ENCODE assay signal across 1 cellular context in the genomic region with DNA sequence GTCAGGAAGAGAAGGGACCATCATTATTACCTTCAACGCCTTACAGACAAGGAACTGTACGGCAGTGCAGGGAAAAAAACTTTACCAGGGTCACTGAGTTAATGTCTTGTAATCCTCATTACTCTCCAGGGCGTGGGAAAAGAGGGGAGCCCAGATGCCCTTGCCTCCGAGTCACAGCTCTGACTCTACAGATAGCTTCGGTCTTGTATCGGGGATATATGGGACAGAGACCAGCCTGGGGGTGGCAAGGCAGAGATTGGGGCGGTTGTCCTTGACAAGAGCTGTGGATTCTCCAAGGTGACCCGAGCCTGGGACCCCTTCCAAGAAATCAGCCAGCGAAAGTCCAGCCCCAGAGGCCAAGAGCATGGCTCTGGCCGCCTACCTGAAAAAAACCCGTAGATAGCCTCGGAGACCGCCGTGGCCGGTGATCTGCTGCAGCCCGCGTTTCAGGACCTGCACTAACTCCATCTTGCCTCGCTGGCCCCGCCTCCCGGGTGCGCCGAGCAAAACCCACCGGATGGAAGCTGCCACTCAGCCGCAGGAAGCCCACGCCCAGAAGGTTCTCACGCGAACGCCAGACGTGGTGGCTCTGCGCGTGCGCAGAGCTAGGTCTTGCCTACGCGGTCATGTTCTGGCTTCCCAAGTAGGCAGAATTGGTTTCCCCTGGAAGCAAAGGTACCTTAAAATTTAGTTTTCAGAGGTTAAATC.
TF ChIP-seq lines count a peak whose summit lies in the region.

A gene (minus strand): TSS at position 485 of the 708 bp plus-strand sequence. CDS start 17 bp downstream, at position 468.

TF ChIP-seq in HepG2, 621 proteins besides CTCF, POLR2A, EP300 and RAD21 (continued from another document and continues in another):
- TF ChIP-seq HNRNPL (IDR thresholded peaks at IDR 0.05; ENCODE audit: low read depth, low read length) (0 out of 2 replicates have a peak, but pooled peaks have one; percentile 37), ZNF296 (CRISPR knock-in tag; conservative IDR thresholded peaks at IDR 0.05) (no peak), MED13 (CRISPR knock-in tag; IDR thresholded peaks at IDR 0.05) (0 out of 2 replicates have a peak, but pooled peaks have one; percentile 45), NFYC (CRISPR knock-in tag; IDR thresholded peaks at IDR 0.05) (no peak), ZNF614 (CRISPR knock-in tag; IDR thresholded peaks at IDR 0.05; ENCODE audit: borderline replicate concordance) (peak; percentile 92; the same call in 1 of the 2 replicates), ZNF549 (CRISPR knock-in tag; IDR thresholded peaks at IDR 0.05) (no peak), NFYB (CRISPR knock-in tag; IDR thresholded peaks at IDR 0.05) (no peak), CBX5 (CRISPR knock-in tag; IDR thresholded peaks at IDR 0.05; ENCODE audit: borderline replicate concordance) (peak; percentile 90; the same call in 1 of the 2 replicates), ZKSCAN8 (CRISPR knock-in tag; IDR thresholded peaks at IDR 0.05; ENCODE audit: borderline replicate concordance) (no peak), ZNF703 (CRISPR knock-in tag; IDR thresholded peaks at IDR 0.05; ENCODE audit: borderline replicate concordance) (no peak), ZNF567 (CRISPR knock-in tag; IDR thresholded peaks at IDR 0.05; ENCODE audit: borderline replicate concordance) (no peak), ZNF335 (CRISPR knock-in tag; IDR thresholded peaks at IDR 0.05) (peak; percentile 63; the same call in 1 of the 2 replicates), ZNF546 (CRISPR knock-in tag; conservative IDR thresholded peaks at IDR 0.05) (peak; percentile 94), NCOA2 (CRISPR knock-in tag; IDR thresholded peaks at IDR 0.05) (peak; percentile 61), TCF7L2 (IDR thresholded peaks at IDR 0.05; ENCODE audit: low read depth, low read length) (no peak), EZH2 (conservative IDR thresholded peaks at IDR 0.05; ENCODE audit: low read depth, low read length) (no peak), RFXANK (CRISPR knock-in tag; IDR thresholded peaks at IDR 0.05) (no peak), KDM4B (CRISPR knock-in tag; IDR thresholded peaks at IDR 0.05) (0 out of 2 replicates have a peak, but pooled peaks have one; percentile 40), SP1 (IDR thresholded peaks at IDR 0.05) (no peak), SP1 (CRISPR knock-in tag; IDR thresholded peaks at IDR 0.05) (peak; percentile 98), ZNF615 (CRISPR knock-in tag; IDR thresholded peaks at IDR 0.05; ENCODE audit: borderline replicate concordance) (peak; percentile 54; the same call in 1 of the 2 replicates), SPEN (CRISPR knock-in tag; IDR thresholded peaks at IDR 0.05; ENCODE audit: low read depth) (peak; percentile 84), U2AF2 (IDR thresholded peaks at IDR 0.05; ENCODE audit: low read depth, low read length) (no peak), ZNF878 (CRISPR knock-in tag; IDR thresholded peaks at IDR 0.05) (no peak), GATA4 (IDR thresholded peaks at IDR 0.05; ENCODE audit: borderline replicate concordance, low read depth) (peak; percentile 67; the same call in 1 of the 2 replicates), ATM (IDR thresholded peaks at IDR 0.05; ENCODE audit: borderline replicate concordance) (no peak), KDM5B (CRISPR knock-in tag; IDR thresholded peaks at IDR 0.05; ENCODE audit: borderline replicate concordance) (peak; percentile 86; the same call in 1 of the 2 replicates), HMG20A (CRISPR knock-in tag; IDR thresholded peaks at IDR 0.05; ENCODE audit: borderline replicate concordance) (no peak), CC2D1A (CRISPR knock-in tag; IDR thresholded peaks at IDR 0.05) (no peak), ZNF644 (CRISPR knock-in tag; IDR thresholded peaks at IDR 0.05; ENCODE audit: low read depth) (no peak), YY1 (IDR thresholded peaks at IDR 0.05; ENCODE audit: insufficient read depth, insufficient replicate concordance, low read depth, low read length) (peak; percentile 95), ZNF547 (CRISPR knock-in tag; IDR thresholded peaks at IDR 0.05) (peak; percentile 86; the same call in 1 of the 2 replicates), ESRRA (CRISPR knock-in tag; IDR thresholded peaks at IDR 0.05; ENCODE audit: low read depth) (0 out of 2 replicates have a peak, but pooled peaks have one; percentile 83), ZNF160 (CRISPR knock-in tag; IDR thresholded peaks at IDR 0.05) (peak; percentile 77; the same call in 1 of the 2 replicates), KLF13 (CRISPR knock-in tag; IDR thresholded peaks at IDR 0.05) (no peak), AHR (CRISPR knock-in tag; IDR thresholded peaks at IDR 0.05) (peak; percentile 62; the same call in 1 of the 2 replicates)
- TF ChIP-seq, protein P1, sequence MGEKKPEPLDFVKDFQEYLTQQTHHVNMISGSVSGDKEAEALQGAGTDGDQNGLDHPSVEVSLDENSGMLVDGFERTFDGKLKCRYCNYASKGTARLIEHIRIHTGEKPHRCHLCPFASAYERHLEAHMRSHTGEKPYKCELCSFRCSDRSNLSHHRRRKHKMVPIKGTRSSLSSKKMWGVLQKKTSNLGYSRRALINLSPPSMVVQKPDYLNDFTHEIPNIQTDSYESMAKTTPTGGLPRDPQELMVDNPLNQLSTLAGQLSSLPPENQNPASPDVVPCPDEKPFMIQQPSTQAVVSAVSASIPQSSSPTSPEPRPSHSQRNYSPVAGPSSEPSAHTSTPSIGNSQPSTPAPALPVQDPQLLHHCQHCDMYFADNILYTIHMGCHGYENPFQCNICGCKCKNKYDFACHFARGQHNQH (CRISPR knock-in tag; IDR thresholded peaks at IDR 0.05): peak; percentile 82
- TF ChIP-seq, protein P2, sequence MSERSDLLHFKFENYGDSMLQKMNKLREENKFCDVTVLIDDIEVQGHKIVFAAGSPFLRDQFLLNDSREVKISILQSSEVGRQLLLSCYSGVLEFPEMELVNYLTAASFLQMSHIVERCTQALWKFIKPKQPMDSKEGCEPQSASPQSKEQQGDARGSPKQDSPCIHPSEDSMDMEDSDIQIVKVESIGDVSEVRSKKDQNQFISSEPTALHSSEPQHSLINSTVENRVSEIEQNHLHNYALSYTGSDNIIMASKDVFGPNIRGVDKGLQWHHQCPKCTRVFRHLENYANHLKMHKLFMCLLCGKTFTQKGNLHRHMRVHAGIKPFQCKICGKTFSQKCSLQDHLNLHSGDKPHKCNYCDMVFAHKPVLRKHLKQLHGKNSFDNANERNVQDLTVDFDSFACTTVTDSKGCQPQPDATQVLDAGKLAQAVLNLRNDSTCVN (CRISPR knock-in tag; IDR thresholded peaks at IDR 0.05; ENCODE audit: borderline replicate concordance): peak; percentile 84; the same call in 1 of the 2 replicates
- TF ChIP-seq, protein P3, sequence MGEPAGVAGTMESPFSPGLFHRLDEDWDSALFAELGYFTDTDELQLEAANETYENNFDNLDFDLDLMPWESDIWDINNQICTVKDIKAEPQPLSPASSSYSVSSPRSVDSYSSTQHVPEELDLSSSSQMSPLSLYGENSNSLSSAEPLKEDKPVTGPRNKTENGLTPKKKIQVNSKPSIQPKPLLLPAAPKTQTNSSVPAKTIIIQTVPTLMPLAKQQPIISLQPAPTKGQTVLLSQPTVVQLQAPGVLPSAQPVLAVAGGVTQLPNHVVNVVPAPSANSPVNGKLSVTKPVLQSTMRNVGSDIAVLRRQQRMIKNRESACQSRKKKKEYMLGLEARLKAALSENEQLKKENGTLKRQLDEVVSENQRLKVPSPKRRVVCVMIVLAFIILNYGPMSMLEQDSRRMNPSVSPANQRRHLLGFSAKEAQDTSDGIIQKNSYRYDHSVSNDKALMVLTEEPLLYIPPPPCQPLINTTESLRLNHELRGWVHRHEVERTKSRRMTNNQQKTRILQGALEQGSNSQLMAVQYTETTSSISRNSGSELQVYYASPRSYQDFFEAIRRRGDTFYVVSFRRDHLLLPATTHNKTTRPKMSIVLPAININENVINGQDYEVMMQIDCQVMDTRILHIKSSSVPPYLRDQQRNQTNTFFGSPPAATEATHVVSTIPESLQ (CRISPR knock-in tag; conservative IDR thresholded peaks at IDR 0.05): 0 out of 2 replicates have a peak, but pooled peaks have one; percentile 66
- TF ChIP-seq, protein P4, sequence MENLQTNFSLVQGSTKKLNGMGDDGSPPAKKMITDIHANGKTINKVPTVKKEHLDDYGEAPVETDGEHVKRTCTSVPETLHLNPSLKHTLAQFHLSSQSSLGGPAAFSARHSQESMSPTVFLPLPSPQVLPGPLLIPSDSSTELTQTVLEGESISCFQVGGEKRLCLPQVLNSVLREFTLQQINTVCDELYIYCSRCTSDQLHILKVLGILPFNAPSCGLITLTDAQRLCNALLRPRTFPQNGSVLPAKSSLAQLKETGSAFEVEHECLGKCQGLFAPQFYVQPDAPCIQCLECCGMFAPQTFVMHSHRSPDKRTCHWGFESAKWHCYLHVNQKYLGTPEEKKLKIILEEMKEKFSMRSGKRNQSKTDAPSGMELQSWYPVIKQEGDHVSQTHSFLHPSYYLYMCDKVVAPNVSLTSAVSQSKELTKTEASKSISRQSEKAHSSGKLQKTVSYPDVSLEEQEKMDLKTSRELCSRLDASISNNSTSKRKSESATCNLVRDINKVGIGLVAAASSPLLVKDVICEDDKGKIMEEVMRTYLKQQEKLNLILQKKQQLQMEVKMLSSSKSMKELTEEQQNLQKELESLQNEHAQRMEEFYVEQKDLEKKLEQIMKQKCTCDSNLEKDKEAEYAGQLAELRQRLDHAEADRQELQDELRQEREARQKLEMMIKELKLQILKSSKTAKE (CRISPR knock-in tag; IDR thresholded peaks at IDR 0.05; ENCODE audit: borderline replicate concordance): no peak
- TF ChIP-seq, protein P5, sequence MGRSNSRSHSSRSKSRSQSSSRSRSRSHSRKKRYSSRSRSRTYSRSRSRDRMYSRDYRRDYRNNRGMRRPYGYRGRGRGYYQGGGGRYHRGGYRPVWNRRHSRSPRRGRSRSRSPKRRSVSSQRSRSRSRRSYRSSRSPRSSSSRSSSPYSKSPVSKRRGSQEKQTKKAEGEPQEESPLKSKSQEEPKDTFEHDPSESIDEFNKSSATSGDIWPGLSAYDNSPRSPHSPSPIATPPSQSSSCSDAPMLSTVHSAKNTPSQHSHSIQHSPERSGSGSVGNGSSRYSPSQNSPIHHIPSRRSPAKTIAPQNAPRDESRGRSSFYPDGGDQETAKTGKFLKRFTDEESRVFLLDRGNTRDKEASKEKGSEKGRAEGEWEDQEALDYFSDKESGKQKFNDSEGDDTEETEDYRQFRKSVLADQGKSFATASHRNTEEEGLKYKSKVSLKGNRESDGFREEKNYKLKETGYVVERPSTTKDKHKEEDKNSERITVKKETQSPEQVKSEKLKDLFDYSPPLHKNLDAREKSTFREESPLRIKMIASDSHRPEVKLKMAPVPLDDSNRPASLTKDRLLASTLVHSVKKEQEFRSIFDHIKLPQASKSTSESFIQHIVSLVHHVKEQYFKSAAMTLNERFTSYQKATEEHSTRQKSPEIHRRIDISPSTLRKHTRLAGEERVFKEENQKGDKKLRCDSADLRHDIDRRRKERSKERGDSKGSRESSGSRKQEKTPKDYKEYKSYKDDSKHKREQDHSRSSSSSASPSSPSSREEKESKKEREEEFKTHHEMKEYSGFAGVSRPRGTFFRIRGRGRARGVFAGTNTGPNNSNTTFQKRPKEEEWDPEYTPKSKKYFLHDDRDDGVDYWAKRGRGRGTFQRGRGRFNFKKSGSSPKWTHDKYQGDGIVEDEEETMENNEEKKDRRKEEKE (IDR thresholded peaks at IDR 0.05): no peak
- TF ChIP-seq, protein P6, sequence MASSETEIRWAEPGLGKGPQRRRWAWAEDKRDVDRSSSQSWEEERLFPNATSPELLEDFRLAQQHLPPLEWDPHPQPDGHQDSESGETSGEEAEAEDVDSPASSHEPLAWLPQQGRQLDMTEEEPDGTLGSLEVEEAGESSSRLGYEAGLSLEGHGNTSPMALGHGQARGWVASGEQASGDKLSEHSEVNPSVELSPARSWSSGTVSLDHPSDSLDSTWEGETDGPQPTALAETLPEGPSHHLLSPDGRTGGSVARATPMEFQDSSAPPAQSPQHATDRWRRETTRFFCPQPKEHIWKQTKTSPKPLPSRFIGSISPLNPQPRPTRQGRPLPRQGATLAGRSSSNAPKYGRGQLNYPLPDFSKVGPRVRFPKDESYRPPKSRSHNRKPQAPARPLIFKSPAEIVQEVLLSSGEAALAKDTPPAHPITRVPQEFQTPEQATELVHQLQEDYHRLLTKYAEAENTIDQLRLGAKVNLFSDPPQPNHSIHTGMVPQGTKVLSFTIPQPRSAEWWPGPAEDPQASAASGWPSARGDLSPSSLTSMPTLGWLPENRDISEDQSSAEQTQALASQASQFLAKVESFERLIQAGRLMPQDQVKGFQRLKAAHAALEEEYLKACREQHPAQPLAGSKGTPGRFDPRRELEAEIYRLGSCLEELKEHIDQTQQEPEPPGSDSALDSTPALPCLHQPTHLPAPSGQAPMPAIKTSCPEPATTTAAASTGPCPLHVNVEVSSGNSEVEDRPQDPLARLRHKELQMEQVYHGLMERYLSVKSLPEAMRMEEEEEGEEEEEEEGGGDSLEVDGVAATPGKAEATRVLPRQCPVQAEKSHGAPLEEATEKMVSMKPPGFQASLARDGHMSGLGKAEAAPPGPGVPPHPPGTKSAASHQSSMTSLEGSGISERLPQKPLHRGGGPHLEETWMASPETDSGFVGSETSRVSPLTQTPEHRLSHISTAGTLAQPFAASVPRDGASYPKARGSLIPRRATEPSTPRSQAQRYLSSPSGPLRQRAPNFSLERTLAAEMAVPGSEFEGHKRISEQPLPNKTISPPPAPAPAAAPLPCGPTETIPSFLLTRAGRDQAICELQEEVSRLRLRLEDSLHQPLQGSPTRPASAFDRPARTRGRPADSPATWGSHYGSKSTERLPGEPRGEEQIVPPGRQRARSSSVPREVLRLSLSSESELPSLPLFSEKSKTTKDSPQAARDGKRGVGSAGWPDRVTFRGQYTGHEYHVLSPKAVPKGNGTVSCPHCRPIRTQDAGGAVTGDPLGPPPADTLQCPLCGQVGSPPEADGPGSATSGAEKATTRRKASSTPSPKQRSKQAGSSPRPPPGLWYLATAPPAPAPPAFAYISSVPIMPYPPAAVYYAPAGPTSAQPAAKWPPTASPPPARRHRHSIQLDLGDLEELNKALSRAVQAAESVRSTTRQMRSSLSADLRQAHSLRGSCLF (CRISPR knock-in tag; IDR thresholded peaks at IDR 0.05; ENCODE audit: borderline replicate concordance): no peak
- TF ChIP-seq, protein P7, sequence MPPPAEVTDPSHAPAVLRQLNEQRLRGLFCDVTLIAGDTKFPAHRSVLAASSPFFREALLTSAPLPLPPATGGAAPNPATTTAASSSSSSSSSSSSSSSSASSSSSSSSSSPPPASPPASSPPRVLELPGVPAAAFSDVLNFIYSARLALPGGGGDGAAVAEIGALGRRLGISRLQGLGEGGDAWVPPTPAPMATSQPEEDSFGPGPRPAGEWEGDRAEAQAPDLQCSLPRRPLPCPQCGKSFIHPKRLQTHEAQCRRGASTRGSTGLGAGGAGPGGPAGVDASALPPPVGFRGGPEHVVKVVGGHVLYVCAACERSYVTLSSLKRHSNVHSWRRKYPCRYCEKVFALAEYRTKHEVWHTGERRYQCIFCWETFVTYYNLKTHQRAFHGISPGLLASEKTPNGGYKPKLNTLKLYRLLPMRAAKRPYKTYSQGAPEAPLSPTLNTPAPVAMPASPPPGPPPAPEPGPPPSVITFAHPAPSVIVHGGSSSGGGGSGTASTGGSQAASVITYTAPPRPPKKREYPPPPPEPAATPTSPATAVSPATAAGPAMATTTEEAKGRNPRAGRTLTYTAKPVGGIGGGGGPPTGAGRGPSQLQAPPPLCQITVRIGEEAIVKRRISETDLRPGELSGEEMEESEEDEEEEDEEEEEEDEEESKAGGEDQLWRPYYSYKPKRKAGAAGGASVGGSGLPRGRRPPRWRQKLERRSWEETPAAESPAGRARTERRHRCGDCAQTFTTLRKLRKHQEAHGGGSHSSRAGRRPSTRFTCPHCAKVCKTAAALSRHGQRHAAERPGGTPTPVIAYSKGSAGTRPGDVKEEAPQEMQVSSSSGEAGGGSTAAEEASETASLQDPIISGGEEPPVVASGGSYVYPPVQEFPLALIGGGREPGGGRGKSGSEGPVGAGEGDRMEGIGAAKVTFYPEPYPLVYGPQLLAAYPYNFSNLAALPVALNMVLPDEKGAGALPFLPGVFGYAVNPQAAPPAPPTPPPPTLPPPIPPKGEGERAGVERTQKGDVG (CRISPR knock-in tag; IDR thresholded peaks at IDR 0.05; ENCODE audit: borderline replicate concordance): no peak
